8 cellular contexts compared by ENCODE assay signal in the genomic region with DNA sequence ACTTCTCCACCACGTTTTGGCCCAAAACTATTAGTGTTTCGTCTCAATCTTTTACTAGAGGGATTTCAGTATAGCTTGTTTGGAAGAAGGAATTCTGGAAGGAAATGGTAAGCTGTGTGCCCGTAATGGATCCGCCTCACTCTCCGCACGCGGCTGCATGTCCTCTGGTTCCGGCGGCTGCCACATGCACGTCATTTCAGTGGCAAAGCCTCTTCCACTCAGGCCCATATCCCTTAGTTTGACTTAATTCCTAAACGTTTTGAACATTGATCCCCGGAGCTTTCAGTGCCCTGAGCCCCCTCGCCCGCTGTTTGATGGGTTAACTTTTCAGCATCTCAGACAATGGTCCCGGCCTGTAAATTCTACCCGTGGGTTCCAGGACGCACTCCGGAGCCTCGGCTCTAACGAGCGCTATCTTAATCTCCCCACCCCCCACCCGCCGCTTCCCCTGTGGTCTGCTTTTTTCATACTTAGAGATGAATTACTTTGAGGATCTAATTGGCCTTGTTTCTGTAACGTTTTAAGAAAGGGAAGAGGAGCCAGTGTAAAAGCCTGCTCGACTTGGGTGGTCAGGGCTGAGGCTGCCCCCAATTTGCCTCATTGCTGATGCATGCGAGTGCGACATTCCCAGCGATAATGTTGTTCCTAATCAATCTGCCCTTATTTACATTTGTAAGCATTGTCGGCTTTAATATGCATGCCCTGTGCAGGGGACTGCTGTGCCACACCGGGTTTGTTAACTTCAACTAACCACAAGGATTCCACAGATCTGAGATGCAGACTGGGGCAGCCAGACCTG. TPM values are rescaled to one million over a fixed set of nuclear protein-coding genes. Genes with fewer than 3 reads are reported as not detected.
DNase-seq lines count a peak whose midpoint lies in the region; ATAC-seq, FAIRE-seq and TF ChIP-seq lines count a peak whose summit lies in the region.

No MANE protein-coding gene starts in this region.

- no peak overlapping the region for H4K5ac ChIP-seq in mesendoderm (ENCODE audit: low read length)

- ATAC-seq in GM21619 (IDR thresholded peaks at IDR 0.05; ENCODE audit: unreplicated experiment) = no peak

- H3K4ac ChIP-seq in mesendoderm (ENCODE audit: low read depth, low read length) = no peak overlapping the region

- peak overlapping the region; percentile 27 for H2BK5ac ChIP-seq in mesendoderm (ENCODE audit: low read length)

- H3K9ac ChIP-seq in mesendoderm (ENCODE audit: low read length) = peak overlapping the region; percentile 90

- no peak for FAIRE-seq in D721Med (lab: Jason Lieb, UNC)

- peak overlapping the region; percentile 68 for H3K18ac ChIP-seq in mesendoderm (ENCODE audit: low read length)

- TF ChIP-seq POLR2A in breast epithelium (IDR thresholded peaks at IDR 0.05) = no peak

- no CpG with 5 or more reads among the region's 30 CpGs for WGBS in mesendoderm (ENCODE audit: extremely low coverage, insufficient coverage, low lambda C conversion rate)

- peaks cover 4% of the 10 kb centered on the region in 2 donors for H3K4me1 ChIP-seq in breast epithelium
- H3K4me1 ChIP-seq in mesendoderm (ENCODE audit: control insufficient read depth, low read depth, low read length) = peaks cover 14% of the 10 kb centered on the region

- no peaks in the 10 kb centered on the region for H3K9me3 ChIP-seq in breast epithelium

- H2BK15ac ChIP-seq in mesendoderm (replicated peaks; ENCODE audit: low read depth) = no peak overlapping the region

- TF ChIP-seq CTCF in breast epithelium (IDR thresholded peaks at IDR 0.05) = no peak
- TF ChIP-seq CTCF in D721Med (IDR thresholded peaks at IDR 0.05; ENCODE audit: insufficient read depth, missing control alignments) = no peak

- H3K4me3 ChIP-seq in breast epithelium (peak overlapping the region; percentile 71 to 83 (median 75)), mesendoderm (ENCODE audit: low read length) (peak overlapping the region; percentile 31)

- H3K27ac ChIP-seq in breast epithelium = peak overlapping the region; percentile 82 to 94
- H3K27ac ChIP-seq in mesendoderm (ENCODE audit: low read depth, low read length) = peak overlapping the region; percentile 60

- peak overlapping the region; percentile 92 for H3K4me2 ChIP-seq in mesendoderm (ENCODE audit: low read length)

- no peaks in the 10 kb centered on the region for H3K27me3 ChIP-seq in breast epithelium
- H3K27me3 ChIP-seq in mesendoderm (ENCODE audit: insufficient read depth, low read length, poor library complexity) = peaks cover 18% of the 10 kb centered on the region

- H2AK5ac ChIP-seq in mesendoderm (ENCODE audit: low read length) = no peak overlapping the region

- H3K36me3 ChIP-seq in breast epithelium (no peaks in the 10 kb centered on the region), mesendoderm (ENCODE audit: control insufficient read depth, insufficient read depth, low read length) (no peaks in the 10 kb centered on the region)

- no peaks in the 10 kb centered on the region for H3K79me1 ChIP-seq in mesendoderm (ENCODE audit: low read length)

- DNase-seq in COLO668 (lab: John Stamatoyannopoulos, UW; ENCODE audit: unreplicated experiment) (peak; percentile 62), M059J (ENCODE audit: low read depth) (peak; percentile 14), breast epithelium (ENCODE audit: low spot score in 2 of 2) (no peak), mesendoderm (peak; percentile 79), D721Med (ENCODE audit: insufficient read length, low spot score) (no peak), KG1 (lab: John Stamatoyannopoulos, UW) (no peak), NCI-H1105 (lab: John Stamatoyannopoulos, UW) (no peak)

- no peaks in the 10 kb centered on the region for H3K79me2 ChIP-seq in mesendoderm (ENCODE audit: control insufficient read depth, insufficient read depth, low read length)

- no peak overlapping the region for H2BK120ac ChIP-seq in mesendoderm (ENCODE audit: low read depth, low read length)

- intact Hi-C loops in breast epithelium (cut with DNase I; ENCODE audit: low total_unique reads) = loop anchor here (1.0 kb wide), 1 partner anchor 21 kb away; no protein-coding TSS in a partner anchor

- no peak overlapping the region for H3K23ac ChIP-seq in mesendoderm (ENCODE audit: low read length)

- no peak overlapping the region for H4K8ac ChIP-seq in mesendoderm (ENCODE audit: low read depth, low read length)

- peak overlapping the region; percentile 93 for H3K56ac ChIP-seq in mesendoderm (ENCODE audit: low read length)

RNA-seq across cellular contexts. Expression of gene PTCH1, which starts 4.6 kb away (rescaled TPM):
- total RNA-seq in M059J (2014; rRNA removed; shearing (Covaris generic)) = 3.3 and 9.4 TPM in 2 replicates
- total RNA-seq in breast epithelium = 1 to 10 TPM; 6.6 to 9.9 (median 6.6) TPM
- polyA plus RNA-seq in mesendoderm (2013, experiment 1 of 2) = 11.7 TPM
- polyA plus RNA-seq in mesendoderm (2013, experiment 2 of 2) = 11.3 TPM

Comparison
In these comparisons a context has a peak if more than half of its experiments do, and no peak if none do; other contexts are left out.
1. DNase-seq: peak in COLO668 (single experiment), M059J (single experiment) and mesendoderm (single experiment); none in breast epithelium (0 of 2), D721Med (single experiment), KG1 (single experiment) and NCI-H1105 (single experiment).